7 cellular contexts compared by ENCODE assay signal in genomic region chr5:145946112-145946861, GRCh38. TPM values are rescaled to one million over a fixed set of nuclear protein-coding genes. Genes with fewer than 3 reads are reported as not detected.
DNase-seq lines count a peak whose midpoint lies in the region; ATAC-seq and TF ChIP-seq lines count a peak whose summit lies in the region.

No MANE protein-coding gene starts in this region.

- H3K9ac ChIP-seq in smooth muscle cell (ENCODE audit: low read depth): no peak overlapping the region

- H3K27me3 ChIP-seq in dorsolateral prefrontal cortex (peaks cover 0 to 8% (median 0%) of the 10 kb centered on the region in 45 donors), smooth muscle cell (ENCODE audit: low read depth) (peaks cover 5% of the 10 kb centered on the region)

- H3K4me3 ChIP-seq in dorsolateral prefrontal cortex (no peak overlapping the region), smooth muscle cell (no peak overlapping the region)

- 6% methylated on average over 4 of the region's 4 CpGs for WGBS in smooth muscle cell (ENCODE audit: low lambda C conversion rate)

- H3K27ac ChIP-seq in dorsolateral prefrontal cortex: peak overlapping the region in 53 of 59 donors; percentile 0 to 88 (median 68)
- peak overlapping the region; percentile 41 for H3K27ac ChIP-seq in smooth muscle cell (ENCODE audit: low read depth)

- no peak overlapping the region for H2AFZ ChIP-seq in smooth muscle cell (ENCODE audit: low read depth)

- peaks cover 31% of the 10 kb centered on the region for H3K4me1 ChIP-seq in smooth muscle cell (ENCODE audit: low read depth)

- intact Hi-C loops in dorsolateral prefrontal cortex (cut with DNase I): no loop called here

- H3K4me2 ChIP-seq in smooth muscle cell: peak overlapping the region; percentile 70

- no peaks in the 10 kb centered on the region for H3K36me3 ChIP-seq in smooth muscle cell (ENCODE audit: low read depth)

- no peaks in the 10 kb centered on the region for H3K9me3 ChIP-seq in smooth muscle cell (replicated peaks; ENCODE audit: low read depth)

- no peaks in the 10 kb centered on the region for H4K20me1 ChIP-seq in smooth muscle cell (ENCODE audit: low read depth)

- no peaks in the 10 kb centered on the region for H3K79me2 ChIP-seq in smooth muscle cell (ENCODE audit: low read depth)

- ATAC-seq in GM18867 (IDR thresholded peaks at IDR 0.05; ENCODE audit: unreplicated experiment): peak; percentile 96
- ATAC-seq in HG02610 (IDR thresholded peaks at IDR 0.05; ENCODE audit: unreplicated experiment): peak; percentile 99

- peak; percentile 74 to 97 for DNase-seq in NOMO-1 (lab: John Stamatoyannopoulos, UW; ENCODE audit: unreplicated experiment in 2 of 2)
- no peak for DNase-seq in dorsolateral prefrontal cortex
- no peak for DNase-seq in smooth muscle cell (lab: John Stamatoyannopoulos, UW; ENCODE audit: unreplicated experiment)
- DNase-seq in iPS-NIHi11 (ENCODE audit: low spot score): no peak
- DNase-seq in medulla oblongata (ENCODE audit: extremely low spot score): no peak

- no peak for TF ChIP-seq CTCF in dorsolateral prefrontal cortex (IDR thresholded peaks at IDR 0.05 in 54 of 56, conservative IDR thresholded peaks at IDR 0.05 in 2 of 56; ENCODE audit: low read depth in 1 of 56, partially characterized antibody in 56 of 56)
- TF ChIP-seq CTCF in smooth muscle cell (IDR thresholded peaks at IDR 0.05; ENCODE audit: borderline replicate concordance, insufficient read depth, poor library complexity, severe bottlenecking): no peak

- H3F3A ChIP-seq in smooth muscle cell (ENCODE audit: low read depth): peaks cover 16% of the 10 kb centered on the region

RNA-seq across cellular contexts. Expression of gene SH3RF2, which starts 9.9 kb away (rescaled TPM):
- total RNA-seq in dorsolateral prefrontal cortex (10 to 100 TPM in 2 of 120 experiments, 1 to 10 TPM in 117, under 1 TPM in 1; 0.91 to 10.7 (median 4.7) TPM), smooth muscle cell (2.0 and 2.4 TPM in 2 replicates)
- polyA plus RNA-seq in smooth muscle cell: 1.0 and 3.1 TPM in 2 replicates

Comparison
In these comparisons a context has a peak if more than half of its experiments do, and no peak if none do; other contexts are left out.
1. DNase-seq: peak in NOMO-1 (2 of 2); none in dorsolateral prefrontal cortex (0 of 10), smooth muscle cell (single experiment), iPS-NIHi11 (single experiment) and medulla oblongata (single experiment).